In the genomic region with DNA sequence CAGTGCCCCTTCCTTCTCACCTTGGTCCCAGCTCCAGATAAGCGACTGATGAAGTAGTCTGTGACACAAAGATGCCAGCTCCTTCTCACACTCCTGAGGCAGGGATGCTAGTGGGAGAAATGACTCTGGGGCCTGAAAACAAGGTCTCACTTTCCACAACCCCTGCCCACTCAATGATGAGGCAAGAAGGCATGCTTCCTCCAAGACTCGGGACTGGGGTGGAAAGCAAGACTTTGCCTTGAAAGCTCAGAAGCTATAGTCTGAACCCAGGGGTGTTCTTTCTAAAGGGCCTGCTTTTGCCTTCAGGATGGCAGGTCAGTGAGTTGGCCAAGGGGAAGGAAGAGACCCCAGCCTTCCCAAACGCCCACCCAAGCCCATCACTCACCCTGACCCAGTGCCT, we compare ENCODE assay signal across 1 cellular context.
TF ChIP-seq lines count a peak whose summit lies in the region.

No MANE protein-coding gene starts in this region.

TF ChIP-seq in GM23338, 12 proteins besides CTCF, POLR2A, EP300 and RAD21 (continued from another document):
- TF ChIP-seq, protein P1, sequence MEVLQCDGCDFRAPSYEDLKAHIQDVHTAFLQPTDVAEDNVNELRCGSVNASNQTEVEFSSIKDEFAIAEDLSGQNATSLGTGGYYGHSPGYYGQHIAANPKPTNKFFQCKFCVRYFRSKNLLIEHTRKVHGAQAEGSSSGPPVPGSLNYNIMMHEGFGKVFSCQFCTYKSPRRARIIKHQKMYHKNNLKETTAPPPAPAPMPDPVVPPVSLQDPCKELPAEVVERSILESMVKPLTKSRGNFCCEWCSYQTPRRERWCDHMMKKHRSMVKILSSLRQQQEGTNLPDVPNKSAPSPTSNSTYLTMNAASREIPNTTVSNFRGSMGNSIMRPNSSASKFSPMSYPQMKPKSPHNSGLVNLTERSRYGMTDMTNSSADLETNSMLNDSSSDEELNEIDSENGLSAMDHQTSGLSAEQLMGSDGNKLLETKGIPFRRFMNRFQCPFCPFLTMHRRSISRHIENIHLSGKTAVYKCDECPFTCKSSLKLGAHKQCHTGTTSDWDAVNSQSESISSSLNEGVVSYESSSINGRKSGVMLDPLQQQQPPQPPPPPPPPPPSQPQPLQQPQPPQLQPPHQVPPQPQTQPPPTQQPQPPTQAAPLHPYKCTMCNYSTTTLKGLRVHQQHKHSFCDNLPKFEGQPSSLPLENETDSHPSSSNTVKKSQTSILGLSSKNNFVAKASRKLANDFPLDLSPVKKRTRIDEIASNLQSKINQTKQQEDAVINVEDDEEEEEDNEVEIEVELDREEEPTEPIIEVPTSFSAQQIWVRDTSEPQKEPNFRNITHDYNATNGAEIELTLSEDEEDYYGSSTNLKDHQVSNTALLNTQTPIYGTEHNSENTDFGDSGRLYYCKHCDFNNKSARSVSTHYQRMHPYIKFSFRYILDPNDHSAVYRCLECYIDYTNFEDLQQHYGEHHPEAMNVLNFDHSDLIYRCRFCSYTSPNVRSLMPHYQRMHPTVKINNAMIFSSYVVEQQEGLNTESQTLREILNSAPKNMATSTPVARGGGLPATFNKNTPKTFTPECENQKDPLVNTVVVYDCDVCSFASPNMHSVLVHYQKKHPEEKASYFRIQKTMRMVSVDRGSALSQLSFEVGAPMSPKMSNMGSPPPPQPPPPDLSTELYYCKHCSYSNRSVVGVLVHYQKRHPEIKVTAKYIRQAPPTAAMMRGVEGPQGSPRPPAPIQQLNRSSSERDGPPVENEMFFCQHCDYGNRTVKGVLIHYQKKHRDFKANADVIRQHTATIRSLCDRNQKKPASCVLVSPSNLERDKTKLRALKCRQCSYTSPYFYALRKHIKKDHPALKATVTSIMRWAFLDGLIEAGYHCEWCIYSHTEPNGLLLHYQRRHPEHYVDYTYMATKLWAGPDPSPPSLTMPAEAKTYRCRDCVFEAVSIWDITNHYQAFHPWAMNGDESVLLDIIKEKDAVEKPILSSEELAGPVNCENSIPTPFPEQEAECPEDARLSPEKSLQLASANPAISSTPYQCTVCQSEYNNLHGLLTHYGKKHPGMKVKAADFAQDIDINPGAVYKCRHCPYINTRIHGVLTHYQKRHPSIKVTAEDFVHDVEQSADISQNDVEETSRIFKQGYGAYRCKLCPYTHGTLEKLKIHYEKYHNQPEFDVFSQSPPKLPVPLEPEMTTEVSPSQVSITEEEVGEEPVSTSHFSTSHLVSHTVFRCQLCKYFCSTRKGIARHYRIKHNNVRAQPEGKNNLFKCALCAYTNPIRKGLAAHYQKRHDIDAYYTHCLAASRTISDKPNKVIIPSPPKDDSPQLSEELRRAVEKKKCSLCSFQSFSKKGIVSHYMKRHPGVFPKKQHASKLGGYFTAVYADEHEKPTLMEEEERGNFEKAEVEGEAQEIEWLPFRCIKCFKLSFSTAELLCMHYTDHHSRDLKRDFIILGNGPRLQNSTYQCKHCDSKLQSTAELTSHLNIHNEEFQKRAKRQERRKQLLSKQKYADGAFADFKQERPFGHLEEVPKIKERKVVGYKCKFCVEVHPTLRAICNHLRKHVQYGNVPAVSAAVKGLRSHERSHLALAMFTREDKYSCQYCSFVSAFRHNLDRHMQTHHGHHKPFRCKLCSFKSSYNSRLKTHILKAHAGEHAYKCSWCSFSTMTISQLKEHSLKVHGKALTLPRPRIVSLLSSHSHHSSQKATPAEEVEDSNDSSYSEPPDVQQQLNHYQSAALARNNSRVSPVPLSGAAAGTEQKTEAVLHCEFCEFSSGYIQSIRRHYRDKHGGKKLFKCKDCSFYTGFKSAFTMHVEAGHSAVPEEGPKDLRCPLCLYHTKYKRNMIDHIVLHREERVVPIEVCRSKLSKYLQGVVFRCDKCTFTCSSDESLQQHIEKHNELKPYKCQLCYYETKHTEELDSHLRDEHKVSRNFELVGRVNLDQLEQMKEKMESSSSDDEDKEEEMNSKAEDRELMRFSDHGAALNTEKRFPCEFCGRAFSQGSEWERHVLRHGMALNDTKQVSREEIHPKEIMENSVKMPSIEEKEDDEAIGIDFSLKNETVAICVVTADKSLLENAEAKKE (CRISPR knock-in tag; IDR thresholded peaks at IDR 0.05): no peak
- no peak for TF ChIP-seq ZNF331 (CRISPR knock-in tag; IDR thresholded peaks at IDR 0.05; ENCODE audit: low read depth)
- TF ChIP-seq POLR2AphosphoS5 (IDR thresholded peaks at IDR 0.05; ENCODE audit: low read depth): no peak
- no peak for TF ChIP-seq EZH2 (IDR thresholded peaks at IDR 0.05; ENCODE audit: low read depth, unreplicated experiment)
- TF ChIP-seq, protein P2, sequence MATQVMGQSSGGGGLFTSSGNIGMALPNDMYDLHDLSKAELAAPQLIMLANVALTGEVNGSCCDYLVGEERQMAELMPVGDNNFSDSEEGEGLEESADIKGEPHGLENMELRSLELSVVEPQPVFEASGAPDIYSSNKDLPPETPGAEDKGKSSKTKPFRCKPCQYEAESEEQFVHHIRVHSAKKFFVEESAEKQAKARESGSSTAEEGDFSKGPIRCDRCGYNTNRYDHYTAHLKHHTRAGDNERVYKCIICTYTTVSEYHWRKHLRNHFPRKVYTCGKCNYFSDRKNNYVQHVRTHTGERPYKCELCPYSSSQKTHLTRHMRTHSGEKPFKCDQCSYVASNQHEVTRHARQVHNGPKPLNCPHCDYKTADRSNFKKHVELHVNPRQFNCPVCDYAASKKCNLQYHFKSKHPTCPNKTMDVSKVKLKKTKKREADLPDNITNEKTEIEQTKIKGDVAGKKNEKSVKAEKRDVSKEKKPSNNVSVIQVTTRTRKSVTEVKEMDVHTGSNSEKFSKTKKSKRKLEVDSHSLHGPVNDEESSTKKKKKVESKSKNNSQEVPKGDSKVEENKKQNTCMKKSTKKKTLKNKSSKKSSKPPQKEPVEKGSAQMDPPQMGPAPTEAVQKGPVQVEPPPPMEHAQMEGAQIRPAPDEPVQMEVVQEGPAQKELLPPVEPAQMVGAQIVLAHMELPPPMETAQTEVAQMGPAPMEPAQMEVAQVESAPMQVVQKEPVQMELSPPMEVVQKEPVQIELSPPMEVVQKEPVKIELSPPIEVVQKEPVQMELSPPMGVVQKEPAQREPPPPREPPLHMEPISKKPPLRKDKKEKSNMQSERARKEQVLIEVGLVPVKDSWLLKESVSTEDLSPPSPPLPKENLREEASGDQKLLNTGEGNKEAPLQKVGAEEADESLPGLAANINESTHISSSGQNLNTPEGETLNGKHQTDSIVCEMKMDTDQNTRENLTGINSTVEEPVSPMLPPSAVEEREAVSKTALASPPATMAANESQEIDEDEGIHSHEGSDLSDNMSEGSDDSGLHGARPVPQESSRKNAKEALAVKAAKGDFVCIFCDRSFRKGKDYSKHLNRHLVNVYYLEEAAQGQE (IDR thresholded peaks at IDR 0.05; ENCODE audit: unreplicated experiment): no peak
- TF ChIP-seq ZNF114 (CRISPR knock-in tag; IDR thresholded peaks at IDR 0.05): no peak
- no peak for TF ChIP-seq STAT1 (IDR thresholded peaks at IDR 0.05; ENCODE audit: unreplicated experiment)
